In genomic region chr1:88179943-88180342, GRCh38 we compare ENCODE assay signal across 1 cellular context.
TF ChIP-seq lines count a peak whose summit lies in the region.

No MANE protein-coding gene starts in this region.

TF ChIP-seq in HCT116, 20 proteins besides CTCF, POLR2A, EP300 and RAD21 (continued from another document):
- TF ChIP-seq, protein P1, sequence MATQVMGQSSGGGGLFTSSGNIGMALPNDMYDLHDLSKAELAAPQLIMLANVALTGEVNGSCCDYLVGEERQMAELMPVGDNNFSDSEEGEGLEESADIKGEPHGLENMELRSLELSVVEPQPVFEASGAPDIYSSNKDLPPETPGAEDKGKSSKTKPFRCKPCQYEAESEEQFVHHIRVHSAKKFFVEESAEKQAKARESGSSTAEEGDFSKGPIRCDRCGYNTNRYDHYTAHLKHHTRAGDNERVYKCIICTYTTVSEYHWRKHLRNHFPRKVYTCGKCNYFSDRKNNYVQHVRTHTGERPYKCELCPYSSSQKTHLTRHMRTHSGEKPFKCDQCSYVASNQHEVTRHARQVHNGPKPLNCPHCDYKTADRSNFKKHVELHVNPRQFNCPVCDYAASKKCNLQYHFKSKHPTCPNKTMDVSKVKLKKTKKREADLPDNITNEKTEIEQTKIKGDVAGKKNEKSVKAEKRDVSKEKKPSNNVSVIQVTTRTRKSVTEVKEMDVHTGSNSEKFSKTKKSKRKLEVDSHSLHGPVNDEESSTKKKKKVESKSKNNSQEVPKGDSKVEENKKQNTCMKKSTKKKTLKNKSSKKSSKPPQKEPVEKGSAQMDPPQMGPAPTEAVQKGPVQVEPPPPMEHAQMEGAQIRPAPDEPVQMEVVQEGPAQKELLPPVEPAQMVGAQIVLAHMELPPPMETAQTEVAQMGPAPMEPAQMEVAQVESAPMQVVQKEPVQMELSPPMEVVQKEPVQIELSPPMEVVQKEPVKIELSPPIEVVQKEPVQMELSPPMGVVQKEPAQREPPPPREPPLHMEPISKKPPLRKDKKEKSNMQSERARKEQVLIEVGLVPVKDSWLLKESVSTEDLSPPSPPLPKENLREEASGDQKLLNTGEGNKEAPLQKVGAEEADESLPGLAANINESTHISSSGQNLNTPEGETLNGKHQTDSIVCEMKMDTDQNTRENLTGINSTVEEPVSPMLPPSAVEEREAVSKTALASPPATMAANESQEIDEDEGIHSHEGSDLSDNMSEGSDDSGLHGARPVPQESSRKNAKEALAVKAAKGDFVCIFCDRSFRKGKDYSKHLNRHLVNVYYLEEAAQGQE (IDR thresholded peaks at IDR 0.05; ENCODE audit: low read depth): no peak
- TF ChIP-seq ATF3 (IDR thresholded peaks at IDR 0.05): no peak
- TF ChIP-seq, protein P2, sequence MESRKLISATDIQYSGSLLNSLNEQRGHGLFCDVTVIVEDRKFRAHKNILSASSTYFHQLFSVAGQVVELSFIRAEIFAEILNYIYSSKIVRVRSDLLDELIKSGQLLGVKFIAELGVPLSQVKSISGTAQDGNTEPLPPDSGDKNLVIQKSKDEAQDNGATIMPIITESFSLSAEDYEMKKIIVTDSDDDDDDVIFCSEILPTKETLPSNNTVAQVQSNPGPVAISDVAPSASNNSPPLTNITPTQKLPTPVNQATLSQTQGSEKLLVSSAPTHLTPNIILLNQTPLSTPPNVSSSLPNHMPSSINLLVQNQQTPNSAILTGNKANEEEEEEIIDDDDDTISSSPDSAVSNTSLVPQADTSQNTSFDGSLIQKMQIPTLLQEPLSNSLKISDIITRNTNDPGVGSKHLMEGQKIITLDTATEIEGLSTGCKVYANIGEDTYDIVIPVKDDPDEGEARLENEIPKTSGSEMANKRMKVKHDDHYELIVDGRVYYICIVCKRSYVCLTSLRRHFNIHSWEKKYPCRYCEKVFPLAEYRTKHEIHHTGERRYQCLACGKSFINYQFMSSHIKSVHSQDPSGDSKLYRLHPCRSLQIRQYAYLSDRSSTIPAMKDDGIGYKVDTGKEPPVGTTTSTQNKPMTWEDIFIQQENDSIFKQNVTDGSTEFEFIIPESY (IDR thresholded peaks at IDR 0.05; ENCODE audit: extremely low read depth, insufficient replicate concordance, low read length): no peak
- TF ChIP-seq JUND (IDR thresholded peaks at IDR 0.05): no peak
- no peak for TF ChIP-seq ZNF274 (IDR thresholded peaks at IDR 0.05; ENCODE audit: low read depth, low read length)
